8 cellular contexts compared by ENCODE assay signal in genomic region chr9:95268681-95269080, GRCh38. TPM values are rescaled to one million over a fixed set of nuclear protein-coding genes. Genes with fewer than 3 reads are reported as not detected.
A peak's percentile ranks its signal among the peaks of the same experiment; 100 is the strongest.
DNase-seq lines count a peak whose midpoint lies in the region; ATAC-seq and TF ChIP-seq lines count a peak whose summit lies in the region.

No MANE protein-coding gene starts in this region.

- H3K4me2 ChIP-seq in DND-41 (ENCODE audit: insufficient read depth, low read length), result no peak overlapping the region

- intact Hi-C loops in testis (cut with DNase I; ENCODE audit: low total_unique reads), result no loop called here

- H3K27ac ChIP-seq in DND-41 (ENCODE audit: low read length), result no peak overlapping the region
- no peak overlapping the region for H3K27ac ChIP-seq in testis

- TF ChIP-seq POLR2A in testis (IDR thresholded peaks at IDR 0.05), result no peak

- no peak overlapping the region for H2AFZ ChIP-seq in DND-41 (ENCODE audit: low read depth, low read length)

- peaks cover 15% of the 10 kb centered on the region; the same call in 1 of the 2 replicates for H4K20me1 ChIP-seq in DND-41 (ENCODE audit: insufficient read depth, low read length)

- H3K27me3 ChIP-seq in DND-41 (ENCODE audit: insufficient read depth, low read length, poor library complexity) (no peaks in the 10 kb centered on the region), testis (no peaks in the 10 kb centered on the region)

- H3K9me3 ChIP-seq in DND-41 (ENCODE audit: insufficient read depth, low read length, severe bottlenecking) (no peaks in the 10 kb centered on the region), testis (no peaks in the 10 kb centered on the region)

- H3K4me3 ChIP-seq in DND-41 (ENCODE audit: low read depth in 1 of 2, low read length in 2 of 2) (no peak overlapping the region), testis (no peak overlapping the region)

- TF ChIP-seq CTCF in DND-41 (IDR thresholded peaks at IDR 0.05; ENCODE audit: borderline replicate concordance, extremely low read depth, low read length, poor library complexity, severe bottlenecking), result peak; percentile 35
- peak in 1 of 3 experiments; percentile 19 for TF ChIP-seq CTCF in testis (IDR thresholded peaks at IDR 0.05)

- H3K9ac ChIP-seq in DND-41 (ENCODE audit: low read depth, low read length), result no peak overlapping the region

- ATAC-seq in DND-41 (ENCODE audit: insufficient read depth, low read depth), result no peak
- ATAC-seq in GM19463 (IDR thresholded peaks at IDR 0.05; ENCODE audit: unreplicated experiment), result no peak
- ATAC-seq in HG02938 (IDR thresholded peaks at IDR 0.05; ENCODE audit: unreplicated experiment), result no peak

- H3K4me1 ChIP-seq in DND-41 (ENCODE audit: insufficient read depth, low read length) (no peaks in the 10 kb centered on the region), testis (no peaks in the 10 kb centered on the region)

- H3K79me2 ChIP-seq in DND-41 (ENCODE audit: insufficient read depth, low read length), result no peaks in the 10 kb centered on the region

- H3K36me3 ChIP-seq in DND-41 (ENCODE audit: insufficient read depth, low read length), result no peaks in the 10 kb centered on the region
- H3K36me3 ChIP-seq in testis (ENCODE audit: low read depth, missing control alignments), result no peaks in the 10 kb centered on the region

- WGBS in testis, 2 donors, result 47 to 63% methylated on average over 2 of the region's 2 CpGs

- DNase-seq in DND-41 (peak; percentile 8), LHCN-M2 (ENCODE audit: low read depth) (peak; percentile 26), SHP77 (lab: John Stamatoyannopoulos, UW) (peak; percentile 77 to 80), glomerular visceral epithelial cell (ENCODE audit: extremely low spot score) (peak; percentile 37), testis (peak; percentile 32)
- DNase-seq in activated CD4-positive, CD25-positive, alpha-beta regulatory T cell (lab: John Stamatoyannopoulos, UW), result no peak

RNA-seq across cellular contexts. Expression of gene FANCC, which starts 48.8 kb away (rescaled TPM):
- total RNA-seq in LHCN-M2 (2014; rRNA removed), result 5.2 and 13.4 TPM in 2 replicates
- polyA plus RNA-seq in LHCN-M2 (2012), result 5.8 TPM
- total RNA-seq in testis, result 10 to 100 TPM; 35.1 to 38.5 TPM
- polyA plus RNA-seq in testis (ENCODE audit: insufficient read depth, low read depth, low replicate concordance), result 30.7 TPM

Comparison
In these comparisons a context has a peak if more than half of its experiments do, and no peak if none do; other contexts are left out.
1. DNase-seq: peak in DND-41 (single experiment), LHCN-M2 (single experiment), SHP77 (2 of 2), glomerular visceral epithelial cell (single experiment) and testis (single experiment); none in activated CD4-positive, CD25-positive, alpha-beta regulatory T cell (0 of 4).